Comparison of ENCODE assay signal across 13 cellular contexts in genomic region chr2:140975237-140975636, GRCh38.
A peak's percentile ranks its signal among the peaks of the same experiment; 100 is the strongest.
DNase-seq lines count a peak whose midpoint lies in the region.
"Had no signal": no experiment of that assay in that cellular context is flagged by ENCODE, and none has a peak within 500 bp of the region (broad histone marks: within the 10 kb centered on the region; RNA-seq: fewer than 3 reads in every experiment).

No MANE protein-coding gene starts in this region.

- H3K4me2 ChIP-seq in Karpas-422 (ENCODE audit: low read depth, low read length, poor library complexity, severe bottlenecking) = no peak overlapping the region

- H3K27ac ChIP-seq in SK-N-MC = peak overlapping the region; percentile 56; the same call in 1 of the 2 replicates
- no peak overlapping the region for H3K27ac ChIP-seq in Karpas-422 (ENCODE audit: low read length)
- H3K27ac ChIP-seq: stomach had no signal

- no peaks in the 10 kb centered on the region for H3K27me3 ChIP-seq in Karpas-422 (ENCODE audit: low read length)
- H3K27me3 ChIP-seq: stomach had no signal

- H3K4me3 ChIP-seq in SK-N-MC (0 out of 2 replicates have a peak overlapping the region, but pooled peaks have one; percentile 14), Karpas-422 (ENCODE audit: low read length) (no peak overlapping the region)
- H3K4me3 ChIP-seq: stomach had no signal

- H2AFZ ChIP-seq in Karpas-422 (ENCODE audit: low read length) = no peak overlapping the region

- DNase-seq in AG08395 (ENCODE audit: low spot score) (peak; percentile 33), Kasumi-1 (lab: John Stamatoyannopoulos, UW) (peak; percentile 94 to 95), SK-N-MC (ENCODE audit: low read depth, low spot score) (no peak), fibroblast of peridontal ligament (ENCODE audit: extremely low read depth) (peak; percentile 43), Karpas-422 (no peak), SW 1271 (lab: John Stamatoyannopoulos, UW) (no peak), head of caudate nucleus (no peak), putamen (ENCODE audit: low spot score) (no peak)
- DNase-seq: effector CD8-positive, alpha-beta T cell; left cardiac atrium; NCI-H1105 treated with DMSO at 0.1 percent for 48 hours; NCI-H774; stomach had no signal

- H3K36me3 ChIP-seq in SK-N-MC (ENCODE audit: insufficient read depth, low read length) = no peaks in the 10 kb centered on the region
- H3K36me3 ChIP-seq in Karpas-422 (ENCODE audit: insufficient read depth, low read length) = no peaks in the 10 kb centered on the region
- H3K36me3 ChIP-seq: stomach had no signal

- no peaks in the 10 kb centered on the region for H3K79me2 ChIP-seq in Karpas-422 (ENCODE audit: low read length)

- H3K9me2 ChIP-seq in Karpas-422 (replicated peaks; ENCODE audit: insufficient read depth, low read length) = no peaks in the 10 kb centered on the region

- H3K9me3 ChIP-seq in SK-N-MC (ENCODE audit: low read depth, low read length) (no peaks in the 10 kb centered on the region), Karpas-422 (ENCODE audit: low read length) (peaks cover 19% of the 10 kb centered on the region; the same call in 1 of the 2 replicates)
- H3K9me3 ChIP-seq: stomach had no signal

- no peaks in the 10 kb centered on the region for H3K4me1 ChIP-seq in Karpas-422 (ENCODE audit: low read length)
- H3K4me1 ChIP-seq: stomach had no signal

- H3K9ac ChIP-seq in SK-N-MC (ENCODE audit: insufficient read length) (no peak overlapping the region), Karpas-422 (ENCODE audit: low read length) (no peak overlapping the region)

- H4K20me1 ChIP-seq in Karpas-422 (ENCODE audit: insufficient read depth, low read depth, low read length) = no peaks in the 10 kb centered on the region

- intact Hi-C loops in head of caudate nucleus (cut with DNase I) = no loop called here

Comparison
In these comparisons a context has a peak if more than half of its experiments do, and no peak if none do; other contexts are left out.
1. DNase-seq: peak in AG08395 (single experiment), Kasumi-1 (2 of 2) and fibroblast of peridontal ligament (single experiment); none in SK-N-MC (single experiment), Karpas-422 (single experiment), SW 1271 (0 of 2), head of caudate nucleus (0 of 42) and putamen (single experiment).